ENCODE assay signal across 7 cellular contexts in the genomic region with DNA sequence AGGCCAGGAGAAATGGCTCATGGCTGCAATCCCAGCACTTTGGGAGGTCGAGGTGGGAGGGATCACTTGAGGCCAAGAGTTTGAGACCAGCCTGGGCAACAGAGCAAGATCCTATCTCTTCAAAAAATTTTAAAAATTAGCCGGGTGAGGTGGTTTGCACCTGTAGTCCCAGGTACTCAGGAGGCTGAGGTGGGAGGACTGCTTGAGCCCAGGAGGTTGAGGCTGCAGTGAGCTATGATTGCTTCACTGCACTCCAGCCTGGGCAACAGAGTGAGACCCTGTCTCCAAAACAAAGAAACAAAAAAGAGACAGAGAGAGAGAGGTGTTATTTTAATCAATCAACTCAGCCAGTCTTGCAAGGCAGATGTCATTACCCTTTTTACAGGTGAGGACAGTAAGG. TPM values are rescaled to one million over a fixed set of nuclear protein-coding genes. Genes with fewer than 3 reads are reported as not detected.
DNase-seq lines count a peak whose midpoint lies in the region; ATAC-seq and TF ChIP-seq lines count a peak whose summit lies in the region.
"Not testable (repeated sequence)": the region's sequence is repeated elsewhere in the genome, so short reads cannot be mapped to it uniquely, and the experiment has no call there.

No MANE protein-coding gene starts in this region.

- not testable (repeated sequence) for H3K4me3 Mint-ChIP-seq in CD4-positive, alpha-beta memory T cell; WTC11; activated T-helper 17 cell treated with anti-CD3 and anti-CD28 coated beads, Interleukin-2, amount 50 U/mL, for 72 hours; natural killer cell

- ATAC-seq in WTC11; activated T-helper 17 cell treated with anti-CD3 and anti-CD28 coated beads, Interleukin-2, amount 50 U/mL, for 72 hours (replicated peaks); natural killer cell: not testable (repeated sequence)

- H3K27ac Mint-ChIP-seq in CD4-positive, alpha-beta memory T cell, result peak overlapping the region in 4 of 7 donors; percentile 12 to 77 (median 58)
- not testable (repeated sequence) for H3K27ac Mint-ChIP-seq in WTC11
- peak overlapping the region; percentile 71 for H3K27ac Mint-ChIP-seq in activated T-helper 17 cell treated with anti-CD3 and anti-CD28 coated beads, Interleukin-2, amount 50 U/mL, for 72 hours
- H3K27ac Mint-ChIP-seq in natural killer cell, result peak overlapping the region; percentile 99 to 100

- not testable (repeated sequence) for H3K9me3 Mint-ChIP-seq in CD4-positive, alpha-beta memory T cell; WTC11; activated T-helper 17 cell treated with anti-CD3 and anti-CD28 coated beads, Interleukin-2, amount 50 U/mL, for 72 hours; natural killer cell

- TF ChIP-seq CTCF in WTC11 (IDR thresholded peaks at IDR 0.05); breast epithelium (IDR thresholded peaks at IDR 0.05); esophagus squamous epithelium (IDR thresholded peaks at IDR 0.05); natural killer cell (IDR thresholded peaks at IDR 0.05); stomach (IDR thresholded peaks at IDR 0.05): not testable (repeated sequence)

- not testable (repeated sequence) for H3K36me3 ChIP-seq in CD4-positive, alpha-beta memory T cell (ENCODE audit: insufficient read depth, low read length); breast epithelium; esophagus squamous epithelium; stomach

- WGBS in esophagus squamous epithelium, 2 donors, result 81 to 86% methylated on average over 2 of the region's 2 CpGs
- 78 to 89% (median 87%) methylated on average over 2 of the region's 2 CpGs for WGBS in stomach, 5 donors

- H3K36me3 Mint-ChIP-seq in CD4-positive, alpha-beta memory T cell, result peaks cover 10 to 12% of the 10 kb centered on the region in 2 donors
- not testable (repeated sequence) for H3K36me3 Mint-ChIP-seq in WTC11, natural killer cell
- peaks cover 35% of the 10 kb centered on the region for H3K36me3 Mint-ChIP-seq in activated T-helper 17 cell treated with anti-CD3 and anti-CD28 coated beads, Interleukin-2, amount 50 U/mL, for 72 hours (ENCODE audit: low read depth)

- H3K27me3 ChIP-seq in CD4-positive, alpha-beta memory T cell (ENCODE audit: insufficient read depth, low read length); breast epithelium; esophagus squamous epithelium; stomach: not testable (repeated sequence)

- not testable (repeated sequence) for TF ChIP-seq EP300 in stomach (IDR thresholded peaks at IDR 0.05)

- H3K4me1 Mint-ChIP-seq in CD4-positive, alpha-beta memory T cell, result peaks cover 17 to 40% (median 28%) of the 10 kb centered on the region in 4 donors
- peaks cover 40% of the 10 kb centered on the region for H3K4me1 Mint-ChIP-seq in WTC11
- H3K4me1 Mint-ChIP-seq in activated T-helper 17 cell treated with anti-CD3 and anti-CD28 coated beads, Interleukin-2, amount 50 U/mL, for 72 hours, result peaks cover 14% of the 10 kb centered on the region
- peaks cover 43 to 51% of the 10 kb centered on the region in 2 donors for H3K4me1 Mint-ChIP-seq in natural killer cell

- not testable (repeated sequence) for DNase-seq in CD4-positive, alpha-beta memory T cell; WTC11 (ENCODE audit: low spot score); breast epithelium (ENCODE audit: low spot score in 2 of 2); esophagus squamous epithelium (lab: John Stamatoyannopoulos, UW); natural killer cell; stomach

- not testable (repeated sequence) for H3K27me3 Mint-ChIP-seq in CD4-positive, alpha-beta memory T cell; WTC11 (ENCODE audit: low read depth); activated T-helper 17 cell treated with anti-CD3 and anti-CD28 coated beads, Interleukin-2, amount 50 U/mL, for 72 hours; natural killer cell (ENCODE audit: low read depth in 2 of 2)

- H3K4me3 ChIP-seq in CD4-positive, alpha-beta memory T cell (ENCODE audit: low read length in 2 of 2); breast epithelium; esophagus squamous epithelium; stomach: not testable (repeated sequence)

- not testable (repeated sequence) for TF ChIP-seq POLR2A in breast epithelium (IDR thresholded peaks at IDR 0.05); esophagus squamous epithelium (IDR thresholded peaks at IDR 0.05); stomach (IDR thresholded peaks at IDR 0.05)

- CTCF ChIA-PET in CD4-positive, alpha-beta memory T cell (lab: Charles Lee; ENCODE audit: partially characterized antibody), result interaction anchor here (1.4 to 1.7 kb wide), 2 partner anchors 94 to 114 kb away, joined by 4 to 5 read pairs; no protein-coding TSS in a partner anchor
- CTCF ChIA-PET in WTC11 (lab: Charles Lee), result interaction anchor here (0.7 to 1.7 kb wide), 4 partner anchors 8 to 145 kb away, joined by 3 to 9 read pairs (median 3); a partner anchor contains a TSS

- H3K4me1 ChIP-seq in CD4-positive, alpha-beta memory T cell (ENCODE audit: insufficient read depth, low read length), result peaks cover 16% of the 10 kb centered on the region
- H3K4me1 ChIP-seq in breast epithelium, result peaks cover 7 to 11% of the 10 kb centered on the region in 2 donors
- H3K4me1 ChIP-seq in esophagus squamous epithelium, result peaks cover 42 to 68% (median 58%) of the 10 kb centered on the region in 3 donors
- H3K4me1 ChIP-seq in stomach, result peaks cover 24 to 59% (median 45%) of the 10 kb centered on the region in 4 donors

- not testable (repeated sequence) for H3K27ac ChIP-seq in CD4-positive, alpha-beta memory T cell (ENCODE audit: low read depth, low read length)
- peak overlapping the region; percentile 77 to 91 for H3K27ac ChIP-seq in breast epithelium
- peak overlapping the region in 3 of 4 donors; percentile 14 to 73 (median 68) for H3K27ac ChIP-seq in esophagus squamous epithelium
- H3K27ac ChIP-seq in stomach, result peak overlapping the region in 3 of 5 donors; percentile 39 to 76 (median 64)

- intact Hi-C loops in CD4-positive, alpha-beta memory T cell (cut with micrococcal nuclease); breast epithelium (cut with DNase I; ENCODE audit: low total_unique reads); esophagus squamous epithelium (cut with DNase I); stomach (cut with DNase I; ENCODE audit: low total_unique reads): not testable (repeated sequence)
- intact Hi-C loops in natural killer cell (cut with micrococcal nuclease), result loop anchor here (5.0 kb wide), 1 partner anchor 36 kb away; no protein-coding TSS in a partner anchor

- POLR2A ChIA-PET in CD4-positive, alpha-beta memory T cell (lab: Charles Lee; ENCODE audit: partially characterized antibody), result interaction anchor here (1.3 kb wide), 1 partner anchor 107 kb away, joined by 3 read pairs; a partner anchor contains a TSS
- POLR2A ChIA-PET in WTC11 (lab: Charles Lee), result not testable (repeated sequence)

- H3K9me3 ChIP-seq in CD4-positive, alpha-beta memory T cell (ENCODE audit: control insufficient read depth in 1 of 2, low read length in 2 of 2); breast epithelium; esophagus squamous epithelium; stomach: not testable (repeated sequence)

TF ChIP-seq in WTC11, 78 proteins besides CTCF, POLR2A, EP300 and RAD21:
- peak; percentile 55 for TF ChIP-seq ZNF121 (CRISPR knock-in tag; IDR thresholded peaks at IDR 0.05)

RNA-seq across cellular contexts. Expression of a gene that starts 48.3 kb away (rescaled TPM):
- 100 to 1,000 TPM; 946 to 964 TPM for total RNA-seq in CD4-positive, alpha-beta memory T cell
- 1,000 to 10,000 TPM in 1 of 2 donors, 100 to 1,000 TPM in 1; 920 to 1,159 TPM for polyA plus RNA-seq in CD4-positive, alpha-beta memory T cell
- total RNA-seq in WTC11 (2021) (256 to 288 TPM (median 275 TPM) in 3 replicates), breast epithelium (100 to 1,000 TPM; 411 to 543 (median 424) TPM), esophagus squamous epithelium (100 to 1,000 TPM in 3 of 4 donors, 10 to 100 TPM in 1; 94.3 to 382 (median 173) TPM), natural killer cell (1,000 to 10,000 TPM; 1,327 to 1,669 (median 1,634) TPM), stomach (100 to 1,000 TPM; 190 to 540 (median 394) TPM)
- total RNA-seq in activated T-helper 17 cell treated with anti-CD3 and anti-CD28 coated beads, Interleukin-2, amount 50 U/mL, for 72 hours, result 100 to 1,000 TPM; 280 to 368 TPM
- 100 to 1,000 TPM; 141 to 314 (median 216) TPM for polyA plus RNA-seq in stomach
